18 cellular contexts compared by ENCODE assay signal in genomic region chr11:61832207-61832606, GRCh38. TPM values are rescaled to one million over a fixed set of nuclear protein-coding genes. Genes with fewer than 3 reads are reported as not detected.
A peak's percentile ranks its signal among the peaks of the same experiment; 100 is the strongest.
DNase-seq lines count a peak whose midpoint lies in the region; ATAC-seq and TF ChIP-seq lines count a peak whose summit lies in the region.
"Had no signal": no experiment of that assay in that cellular context is flagged by ENCODE, and none has a peak within 500 bp of the region (broad histone marks: within the 10 kb centered on the region; RNA-seq: fewer than 3 reads in every experiment).

No MANE protein-coding gene starts in this region.

- TF ChIP-seq CTCF in RWPE2 (IDR thresholded peaks at IDR 0.05; ENCODE audit: poor library complexity, severe bottlenecking) (no peak), foreskin keratinocyte (conservative IDR thresholded peaks at IDR 0.05) (no peak), OCI-LY7 (conservative IDR thresholded peaks at IDR 0.05; ENCODE audit: low read length) (no peak)

- POLR2A ChIA-PET in OCI-LY7 (lab: Charles Lee): no interaction called here

- BruUV-seq in OCI-LY7 (replicated peaks; lab: Mats Ljungman, UMichigan): no TSS peak

- peak overlapping the region; percentile 76 for H3K27ac ChIP-seq in RWPE2 (ENCODE audit: poor library complexity, severe bottlenecking)
- no peak overlapping the region for H3K27ac ChIP-seq in foreskin keratinocyte
- no peak overlapping the region for H3K27ac ChIP-seq in OCI-LY7 (ENCODE audit: low read depth, low read length, poor library complexity, severe bottlenecking)

- no peak overlapping the region; the same call in 1 of the 2 replicates for H3K4me2 ChIP-seq in OCI-LY7 (ENCODE audit: low read length)

- H3K4me3 Mint-ChIP-seq in T-helper 1 cell treated with Interleukin-12 subunit alpha and Interleukin-12 subunit beta and Interleukin-4 antibody, amounts not matched to agents 30 μg/mL and 1 μg/mL, for 36 hours: peak overlapping the region; percentile 75
- H3K4me3 Mint-ChIP-seq in effector memory CD8-positive, alpha-beta T cell: no peak overlapping the region
- H3K4me3 Mint-ChIP-seq: activated naive CD8-positive, alpha-beta T cell; HFFc6; memory B cell had no signal

- peak overlapping the region; percentile 98 for H3K27ac Mint-ChIP-seq in T-helper 1 cell treated with Interleukin-12 subunit alpha and Interleukin-12 subunit beta and Interleukin-4 antibody, amounts not matched to agents 30 μg/mL and 1 μg/mL, for 36 hours
- peak overlapping the region; percentile 52 to 84 for H3K27ac Mint-ChIP-seq in effector memory CD8-positive, alpha-beta T cell
- H3K27ac Mint-ChIP-seq: activated naive CD8-positive, alpha-beta T cell; HFFc6; memory B cell had no signal

- no peak overlapping the region for H2AFZ ChIP-seq in OCI-LY7 (ENCODE audit: low read length)

- CTCF ChIA-PET in OCI-LY7 (lab: Charles Lee; ENCODE audit: unreplicated experiment): no interaction called here

- no peaks in the 10 kb centered on the region for H3K9me3 Mint-ChIP-seq in T-helper 1 cell treated with Interleukin-12 subunit alpha and Interleukin-12 subunit beta and Interleukin-4 antibody, amounts not matched to agents 30 μg/mL and 1 μg/mL, for 36 hours
- no peaks in the 10 kb centered on the region for H3K9me3 Mint-ChIP-seq in effector memory CD8-positive, alpha-beta T cell
- H3K9me3 Mint-ChIP-seq: CD4-positive, alpha-beta memory T cell; HFFc6; memory B cell had no signal

- no peaks in the 10 kb centered on the region for H3K27me3 ChIP-seq in RWPE2 (ENCODE audit: insufficient read depth, poor library complexity, severe bottlenecking)
- no peaks in the 10 kb centered on the region for H3K27me3 ChIP-seq in foreskin keratinocyte

- H3K4me3 ChIP-seq in RWPE2 (ENCODE audit: severe bottlenecking) (no peak overlapping the region), OCI-LY7 (ENCODE audit: low read depth, low read length, poor library complexity, severe bottlenecking) (no peak overlapping the region)
- H3K4me3 ChIP-seq: stomach had no signal

- H3K4me1 ChIP-seq in RWPE2 (ENCODE audit: insufficient read depth, poor library complexity, severe bottlenecking): peaks cover 22% of the 10 kb centered on the region
- H3K4me1 ChIP-seq in foreskin keratinocyte: peaks cover 11% of the 10 kb centered on the region
- H3K4me1 ChIP-seq in OCI-LY7 (ENCODE audit: insufficient read depth, low read length, poor library complexity, severe bottlenecking): peaks cover 31% of the 10 kb centered on the region

- intact Hi-C loops in posterior vena cava (cut with DNase I) (no loop called here), OCI-LY7 (cut with micrococcal nuclease; ENCODE audit: unreplicated experiment) (no loop called here)

- no peaks in the 10 kb centered on the region for H3K9me2 ChIP-seq in OCI-LY7 (ENCODE audit: insufficient read depth, low read length)

- DNase-seq in T-helper 1 cell: no peak
- DNase-seq in RWPE2 (ENCODE audit: low spot score): no peak
- DNase-seq in effector memory CD8-positive, alpha-beta T cell: no peak
- DNase-seq in posterior vena cava (ENCODE audit: low spot score): peak; percentile 20
- DNase-seq in foreskin keratinocyte: no peak
- no peak for DNase-seq in OCI-LY7 (ENCODE audit: low spot score)
- no peak for DNase-seq in NCI-H187 treated with DMSO at 0.1 percent for 48 hours (lab: John Stamatoyannopoulos, UW)
- DNase-seq: 8988T; activated CD8-positive, alpha-beta memory T cell treated with anti-CD3 and anti-CD28 coated beads, Interleukin-2, amount 50 U/mL, for 48 hours; CD4-positive, alpha-beta memory T cell; central memory CD4-positive, alpha-beta T cell; foreskin fibroblast; HFFc6; NCI-H446 had no signal

- no peak for ATAC-seq in RWPE2 (ENCODE audit: low read depth)
- ATAC-seq in effector memory CD8-positive, alpha-beta T cell (replicated peaks): no peak
- no peak for ATAC-seq in foreskin keratinocyte

- no peaks in the 10 kb centered on the region for H3K27me3 Mint-ChIP-seq in T-helper 1 cell treated with Interleukin-12 subunit alpha and Interleukin-12 subunit beta and Interleukin-4 antibody, amounts not matched to agents 30 μg/mL and 1 μg/mL, for 36 hours (ENCODE audit: low read depth)
- no peaks in the 10 kb centered on the region for H3K27me3 Mint-ChIP-seq in effector memory CD8-positive, alpha-beta T cell

- peaks cover 72% of the 10 kb centered on the region for H3K36me3 ChIP-seq in RWPE2 (ENCODE audit: low read depth)
- no peaks in the 10 kb centered on the region for H3K36me3 ChIP-seq in OCI-LY7 (ENCODE audit: insufficient read depth, low read length)
- H3K36me3 ChIP-seq: stomach had no signal

- H3K79me2 ChIP-seq in OCI-LY7 (ENCODE audit: insufficient read depth, low read depth, low read length): no peaks in the 10 kb centered on the region

- no peaks in the 10 kb centered on the region for H4K20me1 ChIP-seq in OCI-LY7 (ENCODE audit: insufficient read depth, low read length)

- peaks cover 59% of the 10 kb centered on the region for H3K4me1 Mint-ChIP-seq in T-helper 1 cell treated with Interleukin-12 subunit alpha and Interleukin-12 subunit beta and Interleukin-4 antibody, amounts not matched to agents 30 μg/mL and 1 μg/mL, for 36 hours (ENCODE audit: low read depth)
- H3K4me1 Mint-ChIP-seq in effector memory CD8-positive, alpha-beta T cell (ENCODE audit: low read depth in 2 of 2): peaks cover 33 to 50% of the 10 kb centered on the region in 2 donors

- peaks cover 18% of the 10 kb centered on the region for H3K36me3 Mint-ChIP-seq in T-helper 1 cell treated with Interleukin-12 subunit alpha and Interleukin-12 subunit beta and Interleukin-4 antibody, amounts not matched to agents 30 μg/mL and 1 μg/mL, for 36 hours (ENCODE audit: low read depth)
- no peaks in the 10 kb centered on the region for H3K36me3 Mint-ChIP-seq in effector memory CD8-positive, alpha-beta T cell (ENCODE audit: insufficient read depth)
- H3K36me3 Mint-ChIP-seq: CD4-positive, alpha-beta memory T cell; memory B cell had no signal

- H3K9me3 ChIP-seq in RWPE2 (ENCODE audit: severe bottlenecking) (no peaks in the 10 kb centered on the region), OCI-LY7 (ENCODE audit: low read length) (no peaks in the 10 kb centered on the region)
- H3K9me3 ChIP-seq: stomach had no signal

RNA-seq across cellular contexts. Expression of gene FADS2, which starts 4.1 kb away (rescaled TPM):
- total RNA-seq in posterior vena cava (100 to 1,000 TPM in 1 of 2 donors, 10 to 100 TPM in 1; 60.3 to 123 TPM), foreskin keratinocyte (517 and 543 TPM in 2 replicates), OCI-LY7 (2022) (2.3 and 2.8 TPM in 2 replicates)
- 354 and 363 TPM in 2 replicates for polyA plus RNA-seq in foreskin keratinocyte
- 0.31 and 0.95 TPM in 2 replicates for total RNA-seq in OCI-LY7 (2014; rRNA removed; shearing (Covaris generic))

RNA-seq across cellular contexts. Expression of gene FADS1, which starts 15.4 kb away (rescaled TPM):
- total RNA-seq in posterior vena cava: 10 to 100 TPM; 28.8 to 29.8 TPM
- 88.0 and 97.3 TPM in 2 replicates for total RNA-seq in foreskin keratinocyte
- polyA plus RNA-seq in foreskin keratinocyte: 40.1 and 41.6 TPM in 2 replicates
- not detected in 2 replicates for total RNA-seq in OCI-LY7 (2014; rRNA removed; shearing (Covaris generic))
- total RNA-seq in OCI-LY7 (2022): not detected in 2 replicates

RNA-seq across cellular contexts. Expression of gene FEN1, which starts 39.5 kb away (rescaled TPM):
- total RNA-seq in posterior vena cava: 1 to 10 TPM; 4.6 to 6.0 TPM
- 73.6 and 92.9 TPM in 2 replicates for total RNA-seq in foreskin keratinocyte
- polyA plus RNA-seq in foreskin keratinocyte: 64.5 and 79.3 TPM in 2 replicates
- 143 and 153 TPM in 2 replicates for total RNA-seq in OCI-LY7 (2014; rRNA removed; shearing (Covaris generic))
- 102 and 123 TPM in 2 replicates for total RNA-seq in OCI-LY7 (2022)

RNA-seq across cellular contexts. Expression of gene TMEM258, which starts 39.8 kb away (rescaled TPM):
- total RNA-seq in posterior vena cava (10 to 100 TPM; 78.2 to 84.7 TPM), foreskin keratinocyte (133 and 163 TPM in 2 replicates), OCI-LY7 (2022) (173 and 174 TPM in 2 replicates)
- 223 and 259 TPM in 2 replicates for polyA plus RNA-seq in foreskin keratinocyte
- total RNA-seq in OCI-LY7 (2014; rRNA removed; shearing (Covaris generic)): 119 and 174 TPM in 2 replicates

RNA-seq across cellular contexts. Expression of gene FADS3, which starts 59.1 kb away (rescaled TPM):
- 100 to 1,000 TPM in 1 of 2 donors, 10 to 100 TPM in 1; 83.0 to 106 TPM for total RNA-seq in posterior vena cava
- total RNA-seq in foreskin keratinocyte: 7.1 and 7.9 TPM in 2 replicates
- 8.0 and 8.8 TPM in 2 replicates for polyA plus RNA-seq in foreskin keratinocyte
- 168 and 191 TPM in 2 replicates for total RNA-seq in OCI-LY7 (2014; rRNA removed; shearing (Covaris generic))
- total RNA-seq in OCI-LY7 (2022): 103 and 143 TPM in 2 replicates

Comparison
In these comparisons a context has a peak if more than half of its experiments do, and no peak if none do; other contexts are left out.
1. RNA of gene FADS2, which starts 4.1 kb away (total RNA-seq): 517 to 543 TPM in foreskin keratinocyte and 60.3 to 123 TPM in posterior vena cava; 0.31 to 2.8 TPM in OCI-LY7; every median in the first group is over 10 times any median in the second.
2. RNA of gene FADS1, which starts 15.4 kb away (total RNA-seq): 88.0 to 97.3 TPM in foreskin keratinocyte and 28.8 to 29.8 TPM in posterior vena cava; not detected in OCI-LY7; every median in the first group is over 10 times any median in the second.
3. RNA of gene FEN1, which starts 39.5 kb away (total RNA-seq): 102 to 153 TPM in OCI-LY7 and 73.6 to 92.9 TPM in foreskin keratinocyte; 4.6 to 6.0 TPM in posterior vena cava; every median in the first group is over 10 times any median in the second.